13 cellular contexts compared by ENCODE assay signal in the genomic region with DNA sequence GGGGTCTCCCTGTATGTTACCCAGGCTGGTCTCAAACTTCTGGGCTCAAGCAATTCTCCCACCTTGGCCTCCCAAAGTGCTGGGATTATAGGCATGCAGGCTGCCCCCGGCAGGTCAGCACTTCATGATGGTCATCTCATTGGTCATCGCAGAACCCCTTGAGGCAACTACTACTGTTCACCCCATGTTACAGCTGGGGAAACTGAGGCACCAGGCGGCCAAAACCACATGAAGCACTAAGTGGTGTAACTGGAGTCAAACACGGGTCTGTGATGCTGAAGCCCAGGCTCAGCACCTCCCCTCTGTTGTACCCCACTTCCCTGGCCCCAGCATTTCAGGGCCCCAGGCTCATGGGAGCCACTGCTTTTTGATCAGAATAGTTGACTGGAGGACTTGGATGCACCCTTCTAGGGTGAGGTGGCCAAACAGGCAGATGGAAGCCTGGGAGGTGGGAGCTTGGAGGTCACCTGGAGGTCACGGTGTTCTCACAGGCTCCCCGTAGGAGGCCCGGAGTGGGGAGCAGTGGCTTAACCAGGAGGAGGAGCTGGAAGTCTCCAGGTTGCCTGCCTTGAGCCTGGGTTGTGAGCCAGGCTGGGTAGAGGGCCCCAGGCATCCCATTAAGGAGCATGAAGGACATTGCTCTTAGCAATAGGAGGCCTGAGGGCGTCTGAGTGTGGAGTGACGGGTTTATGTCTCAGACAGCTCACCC. TPM values are rescaled to one million over a fixed set of nuclear protein-coding genes. Genes with fewer than 3 reads are reported as not detected.
DNase-seq lines count a peak whose midpoint lies in the region; ATAC-seq lines count a peak whose summit lies in the region.
"Had no signal": no experiment of that assay in that cellular context is flagged by ENCODE, and none has a peak within 500 bp of the region (broad histone marks: within the 10 kb centered on the region; RNA-seq: fewer than 3 reads in every experiment).

No MANE protein-coding gene starts in this region.

- no peaks in the 10 kb centered on the region for H3K27me3 ChIP-seq in skeletal muscle satellite cell (ENCODE audit: control insufficient read depth, insufficient read depth, low read length)

- peak overlapping the region; percentile 85 for H3K9ac ChIP-seq in skeletal muscle satellite cell (ENCODE audit: low read depth, low read length)

- H3K4me1 ChIP-seq in skeletal muscle satellite cell (ENCODE audit: control insufficient read depth, insufficient read depth, low read length) = peaks cover 88% of the 10 kb centered on the region

- ATAC-seq in GM18870 (IDR thresholded peaks at IDR 0.05; ENCODE audit: unreplicated experiment) = no peak
- ATAC-seq in activated CD4-positive, CD25-positive, alpha-beta regulatory T cell treated with anti-CD3 and anti-CD28 coated beads, Interleukin-2, amount 50 U/mL, for 24 hours = no peak

- H3K4me2 ChIP-seq in skeletal muscle satellite cell (ENCODE audit: low read length) = peak overlapping the region; percentile 13

- H3K4me3 ChIP-seq in skeletal muscle satellite cell (ENCODE audit: low read length) = no peak overlapping the region

- no peaks in the 10 kb centered on the region for H3K9me3 ChIP-seq in skeletal muscle satellite cell (replicated peaks; ENCODE audit: low read length)

- peaks cover 38% of the 10 kb centered on the region for H3K36me3 ChIP-seq in skeletal muscle satellite cell (ENCODE audit: insufficient read depth, low read length)

- peak; percentile 54 for DNase-seq in ELF-1 (ENCODE audit: low read depth, low spot score)
- peak; percentile 91 for DNase-seq in amniotic epithelial cell (ENCODE audit: low read depth)
- peak; percentile 90 for DNase-seq in iris pigment epithelial cell (ENCODE audit: low read depth)
- no peak for DNase-seq in T-helper 9 cell
- no peak for DNase-seq in cerebellar nuclear complex (lab: John Stamatoyannopoulos, UW)
- DNase-seq: activated effector memory CD4-positive, alpha-beta T cell treated with anti-CD3 and anti-CD28 coated beads, Interleukin-2, amount 50 U/mL, for 16 hours; GF-D8; NCI-H1417 treated with DMSO at 0.1 percent for 48 hours; stimulated activated CD4-positive, alpha-beta T cell treated with anti-CD3 and anti-CD28 coated beads, Interleukin-1b, Interleukin-23, amount 100 ng/mL, for 48 hours; T-helper 2 cell had no signal

RNA-seq across cellular contexts. Expression of a gene that starts 57.3 kb away (rescaled TPM):
- 67.7 and 73.2 TPM in 2 replicates for total RNA-seq in skeletal muscle satellite cell (2012; rRNA removed)

Comparison
In these comparisons a context has a peak if more than half of its experiments do, and no peak if none do; other contexts are left out.
1. DNase-seq: peak in ELF-1 (single experiment), amniotic epithelial cell (single experiment) and iris pigment epithelial cell (single experiment); none in T-helper 9 cell (single experiment) and cerebellar nuclear complex (0 of 2).